ENCODE assay signal across 9 cellular contexts in genomic region chr17:79997004-79997673, GRCh38.
DNase-seq lines count a peak whose midpoint lies in the region; TF ChIP-seq lines count a peak whose summit lies in the region.
"Had no signal": no experiment of that assay in that cellular context is flagged by ENCODE, and none has a peak within 500 bp of the region (broad histone marks: within the 10 kb centered on the region; RNA-seq: fewer than 3 reads in every experiment).

No MANE protein-coding gene starts in this region.

- TF ChIP-seq CTCF in OCI-LY3 (IDR thresholded peaks at IDR 0.05; ENCODE audit: low read depth, low read length), result no peak
- peak; percentile 63 for TF ChIP-seq CTCF in neutrophil (IDR thresholded peaks at IDR 0.05)

- H3K9me3 ChIP-seq in OCI-LY3 (ENCODE audit: insufficient read depth, low read length) (no peaks in the 10 kb centered on the region), neutrophil (no peaks in the 10 kb centered on the region)

- H4K20me1 ChIP-seq in OCI-LY3 (ENCODE audit: insufficient read depth, low read length), result no peaks in the 10 kb centered on the region

- DNase-seq in CD1c-positive myeloid dendritic cell (ENCODE audit: extremely low spot score) (peak; percentile 90), midbrain (lab: John Stamatoyannopoulos, UW) (no peak), NCI-H146 (lab: John Stamatoyannopoulos, UW) (no peak), NCI-H2029 (lab: John Stamatoyannopoulos, UW) (no peak), cerebellar nuclear complex (lab: John Stamatoyannopoulos, UW) (no peak)
- DNase-seq in activated T-helper 1 cell treated with anti-CD3 and anti-CD28 coated beads, Interleukin-2, amount 50 U/mL, for 16 hours (ENCODE audit: low read depth in 1 of 2, low spot score in 1 of 2), result peak; percentile 41 to 43
- DNase-seq: Calu3 had no signal

- H3K4me1 ChIP-seq in OCI-LY3 (ENCODE audit: low read length), result peaks cover 38% of the 10 kb centered on the region
- H3K4me1 ChIP-seq in neutrophil (ENCODE audit: control insufficient read depth in 1 of 2, insufficient read depth in 1 of 2, low read depth in 1 of 2, low read length in 1 of 2), result peaks cover 65 to 67% of the 10 kb centered on the region in 2 experiments

- H3K27me3 ChIP-seq in OCI-LY3 (ENCODE audit: low read depth, low read length) (no peaks in the 10 kb centered on the region), neutrophil (peaks cover 9% of the 10 kb centered on the region)

- H3K27ac ChIP-seq in OCI-LY3 (ENCODE audit: low read length), result peak overlapping the region; percentile 34
- peak overlapping the region; percentile 97 for H3K27ac ChIP-seq in neutrophil

- H3K36me3 ChIP-seq in OCI-LY3 (replicated peaks; ENCODE audit: low read depth, low read length), result peaks cover 4% of the 10 kb centered on the region
- no peaks in the 10 kb centered on the region for H3K36me3 ChIP-seq in neutrophil

- peak overlapping the region; percentile 44 for H3K4me2 ChIP-seq in OCI-LY3 (ENCODE audit: low read length)

- H3K9ac ChIP-seq in OCI-LY3 (ENCODE audit: low read length), result no peak overlapping the region

- H3K79me2 ChIP-seq in OCI-LY3 (ENCODE audit: low read length), result no peaks in the 10 kb centered on the region

- peak overlapping the region; percentile 68 for H2AFZ ChIP-seq in OCI-LY3 (ENCODE audit: low read depth, low read length)

- H3K4me3 ChIP-seq in OCI-LY3 (ENCODE audit: low read length) (no peak overlapping the region), neutrophil (ENCODE audit: low read depth in 1 of 2, low read length in 1 of 2) (peak overlapping the region; percentile 38 to 44)

Comparison
In these comparisons a context has a peak if more than half of its experiments do, and no peak if none do; other contexts are left out.
1. DNase-seq: peak in CD1c-positive myeloid dendritic cell (single experiment) and activated T-helper 1 cell treated with anti-CD3 and anti-CD28 coated beads, Interleukin-2, amount 50 U/mL, for 16 hours (2 of 2); none in midbrain (single experiment), NCI-H146 (single experiment), NCI-H2029 (single experiment) and cerebellar nuclear complex (0 of 2).